Comparison of ENCODE assay signal across 1 cellular context in the genomic region with DNA sequence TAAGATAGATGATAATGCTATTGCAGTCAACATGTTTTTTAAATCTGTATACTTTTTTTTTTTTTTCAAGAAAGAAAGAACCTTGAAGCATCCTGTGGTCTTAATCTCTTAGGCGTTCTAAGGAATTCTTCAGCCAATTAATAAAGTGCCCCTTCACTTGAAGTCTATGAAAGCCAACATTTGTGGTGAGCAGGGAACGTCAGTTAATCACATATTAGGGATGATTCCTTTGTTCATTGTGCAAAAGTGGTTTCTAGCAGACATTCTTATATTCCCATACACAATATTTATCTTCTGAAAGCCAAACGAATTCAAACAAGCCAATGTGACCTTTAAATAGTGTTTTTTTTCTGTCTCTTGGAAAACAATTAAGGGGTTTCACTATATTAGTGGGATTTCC.
TF ChIP-seq lines count a peak whose summit lies in the region.

No MANE protein-coding gene starts in this region.

TF ChIP-seq in neural cell, 6 proteins besides CTCF, POLR2A, EP300 and RAD21 (continued from another document):
- TF ChIP-seq, protein P1, sequence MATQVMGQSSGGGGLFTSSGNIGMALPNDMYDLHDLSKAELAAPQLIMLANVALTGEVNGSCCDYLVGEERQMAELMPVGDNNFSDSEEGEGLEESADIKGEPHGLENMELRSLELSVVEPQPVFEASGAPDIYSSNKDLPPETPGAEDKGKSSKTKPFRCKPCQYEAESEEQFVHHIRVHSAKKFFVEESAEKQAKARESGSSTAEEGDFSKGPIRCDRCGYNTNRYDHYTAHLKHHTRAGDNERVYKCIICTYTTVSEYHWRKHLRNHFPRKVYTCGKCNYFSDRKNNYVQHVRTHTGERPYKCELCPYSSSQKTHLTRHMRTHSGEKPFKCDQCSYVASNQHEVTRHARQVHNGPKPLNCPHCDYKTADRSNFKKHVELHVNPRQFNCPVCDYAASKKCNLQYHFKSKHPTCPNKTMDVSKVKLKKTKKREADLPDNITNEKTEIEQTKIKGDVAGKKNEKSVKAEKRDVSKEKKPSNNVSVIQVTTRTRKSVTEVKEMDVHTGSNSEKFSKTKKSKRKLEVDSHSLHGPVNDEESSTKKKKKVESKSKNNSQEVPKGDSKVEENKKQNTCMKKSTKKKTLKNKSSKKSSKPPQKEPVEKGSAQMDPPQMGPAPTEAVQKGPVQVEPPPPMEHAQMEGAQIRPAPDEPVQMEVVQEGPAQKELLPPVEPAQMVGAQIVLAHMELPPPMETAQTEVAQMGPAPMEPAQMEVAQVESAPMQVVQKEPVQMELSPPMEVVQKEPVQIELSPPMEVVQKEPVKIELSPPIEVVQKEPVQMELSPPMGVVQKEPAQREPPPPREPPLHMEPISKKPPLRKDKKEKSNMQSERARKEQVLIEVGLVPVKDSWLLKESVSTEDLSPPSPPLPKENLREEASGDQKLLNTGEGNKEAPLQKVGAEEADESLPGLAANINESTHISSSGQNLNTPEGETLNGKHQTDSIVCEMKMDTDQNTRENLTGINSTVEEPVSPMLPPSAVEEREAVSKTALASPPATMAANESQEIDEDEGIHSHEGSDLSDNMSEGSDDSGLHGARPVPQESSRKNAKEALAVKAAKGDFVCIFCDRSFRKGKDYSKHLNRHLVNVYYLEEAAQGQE (IDR thresholded peaks at IDR 0.05; ENCODE audit: borderline replicate concordance), result no peak
TF ChIP-seq in neural cell: peak in this region for 0.
